33 cellular contexts compared by ENCODE assay signal in the genomic region with DNA sequence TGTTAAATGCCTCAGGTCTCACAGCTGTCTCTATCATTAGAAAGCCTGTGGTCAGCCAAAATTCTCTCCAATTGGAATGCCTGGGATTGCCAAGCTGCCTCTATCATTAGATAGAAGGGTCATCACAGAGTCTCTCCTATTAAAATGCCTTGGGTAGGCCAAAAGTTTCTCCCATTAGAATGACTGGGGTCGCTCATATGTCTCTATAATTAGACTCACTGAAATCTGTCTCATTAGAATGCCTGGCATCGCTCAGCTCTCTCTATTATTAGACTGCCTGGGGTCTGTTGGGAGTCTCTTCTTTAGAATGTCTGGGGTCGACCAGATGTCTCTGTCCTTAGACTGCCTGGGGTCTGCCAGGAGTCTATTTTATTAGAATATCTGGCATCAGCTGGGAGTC.
"Had no signal": no experiment of that assay in that cellular context is flagged by ENCODE, and none has a peak within 500 bp of the region (broad histone marks: within the 10 kb centered on the region; RNA-seq: fewer than 3 reads in every experiment).

No MANE protein-coding gene starts in this region.

- H3K4me1 ChIP-seq: adrenal gland, body of pancreas, breast epithelium had no signal

- ATAC-seq: activated CD8-positive, alpha-beta T cell treated with anti-CD3 and anti-CD28 coated beads for 36 hours; activated naive CD4-positive, alpha-beta T cell treated with anti-CD3 and anti-CD28 coated beads, Interleukin-2, amount 50 U/mL, for 72 hours; activated T-cell treated with anti-CD3 and anti-CD28 coated beads, Interleukin-2, amount 50 U/mL, for 4 hours; activated T-cell treated with anti-CD3 and anti-CD28 coated beads, Interleukin-2, amount 50 U/mL, for 72 hours; activated T-helper 17 cell treated with anti-CD3 and anti-CD28 coated beads, Interleukin-2, amount 50 U/mL, for 72 hours; body of pancreas had no signal

- H3K27ac ChIP-seq: adrenal gland, body of pancreas, brain microvascular endothelial cell, breast epithelium, VCaP had no signal

- H3K9me3 ChIP-seq: adrenal gland had no signal

- H3K36me3 ChIP-seq: adrenal gland, brain microvascular endothelial cell, breast epithelium had no signal

- H3K27me3 ChIP-seq: adrenal gland, body of pancreas, brain microvascular endothelial cell, breast epithelium had no signal

- DNase-seq: activated B cell treated with CpG ODN at 0.5 μM for 24 hours; activated CD4-positive, alpha-beta memory T cell treated with anti-CD3 and anti-CD28 coated beads for 36 hours; activated CD4-positive, alpha-beta T cell treated with anti-CD3 and anti-CD28 coated beads for 4 hours; activated CD4-positive, alpha-beta T cell treated with anti-CD3 and anti-CD28 coated beads, Interleukin-2, amount 10 ng/mL, durations not matched to agents 24 days and 14 days; activated CD4-positive, alpha-beta T cell treated with anti-CD3 and anti-CD28 coated beads, Interleukin-2, amount 50 U/mL, for 1 hour; activated CD4-positive, alpha-beta T cell treated with anti-CD3 and anti-CD28 coated beads, Interleukin-2, amount 50 U/mL, for 4 hours; activated CD4-positive, CD25-positive, alpha-beta regulatory T cell treated with anti-CD3 and anti-CD28 coated beads, Interleukin-2, amount 50 U/mL, for 72 hours; activated CD8-positive, alpha-beta memory T cell treated with anti-CD3 and anti-CD28 coated beads, Interleukin-2, amount 50 U/mL, for 4 hours; activated CD8-positive, alpha-beta T cell treated with anti-CD3 and anti-CD28 coated beads for 36 hours; activated effector memory CD4-positive, alpha-beta T cell treated with anti-CD3 and anti-CD28 coated beads, Interleukin-2, amount 50 U/mL, for 16 hours; activated gamma-delta T cell treated with Interleukin-2 at 50 U/mL for 16 hours; activated naive CD4-positive, alpha-beta T cell; activated naive CD4-positive, alpha-beta T cell treated with anti-CD3 and anti-CD28 coated beads for 36 hours; activated naive CD4-positive, alpha-beta T cell treated with anti-CD3 and anti-CD28 coated beads, Interleukin-2, amount 50 U/mL, for 16 hours; activated naive CD8-positive, alpha-beta T cell treated with anti-CD3 and anti-CD28 coated beads for 36 hours; activated T-cell treated with anti-CD3 and anti-CD28 coated beads for 4 hours; activated T-cell treated with anti-CD3 and anti-CD28 coated beads, Interleukin-2, amount 50 U/mL, for 1 hour; activated T-cell treated with anti-CD3 and anti-CD28 coated beads, Interleukin-2, amount 50 U/mL, for 4 hours; activated T-cell treated with anti-CD3 and anti-CD28 coated beads, Interleukin-2, amount 50 U/mL, for 72 hours; adrenal gland; amniotic stem cell; aorta; body of pancreas; brain microvascular endothelial cell; caudate nucleus; SW 1271; T-helper 1 cell; T-helper 2 cell; T-helper 9 cell had no signal

- H3K4me3 ChIP-seq: adrenal gland, body of pancreas, breast epithelium had no signal
